In the genomic region with DNA sequence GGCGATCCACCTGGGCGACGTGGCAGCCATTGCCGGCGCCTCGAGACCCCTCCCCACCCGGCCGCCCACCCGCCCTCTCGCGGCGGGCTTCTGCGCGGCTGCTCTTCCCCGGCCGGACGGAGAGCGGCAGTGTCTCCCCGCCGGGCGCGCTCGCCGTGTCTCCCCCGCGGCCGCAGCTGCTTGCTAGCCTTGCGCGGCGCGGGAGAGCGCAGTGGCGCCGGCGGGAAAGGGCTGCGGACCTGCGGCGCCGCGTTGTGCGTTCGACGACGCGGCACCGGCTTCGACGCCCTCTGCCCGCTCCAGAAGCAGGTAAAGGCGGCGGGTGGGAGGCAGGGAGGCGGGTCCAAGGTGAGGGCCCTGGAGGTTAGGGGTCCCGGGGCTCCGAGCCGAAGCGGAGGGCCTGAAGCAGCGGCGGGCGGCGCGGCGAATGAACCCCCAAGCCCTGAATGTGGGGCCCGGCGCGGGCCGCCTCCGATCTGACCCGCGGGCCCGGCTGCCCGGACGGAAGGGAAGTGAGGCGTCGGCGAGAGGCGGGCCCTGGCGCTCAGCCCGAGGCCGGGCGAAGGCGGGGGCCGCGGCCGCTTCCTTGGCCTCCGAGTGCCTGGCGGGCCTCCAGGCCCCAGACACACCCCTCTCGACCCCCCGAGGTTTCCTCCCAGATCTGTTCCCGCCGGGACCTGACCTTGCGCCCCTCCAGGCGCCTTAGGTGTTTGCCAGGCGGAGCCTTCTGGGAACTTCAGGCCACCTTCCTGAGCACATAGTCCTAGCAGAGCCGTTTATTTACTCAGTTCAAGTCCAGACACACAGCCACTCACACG, we compare ENCODE assay signal across 1 cellular context.
TF ChIP-seq lines count a peak whose summit lies in the region.

Gene N4BP2, plus strand, starts transcription at position 129 of the 818 bp plus-strand sequence. CDS start 40,491 bp downstream, outside the sequence.

TF ChIP-seq in K562, 482 proteins besides CTCF, POLR2A, EP300 and RAD21 (continued from another document and continues in another):
- TF ChIP-seq VEZF1 (CRISPR knock-in tag; IDR thresholded peaks at IDR 0.05) (peak; percentile 81), FIP1L1 (IDR thresholded peaks at IDR 0.05; ENCODE audit: low read depth, low read length, poor library complexity, severe bottlenecking) (peak; percentile 97), SMAD4 (CRISPR knock-in tag; conservative IDR thresholded peaks at IDR 0.05) (peak; percentile 67), GATAD2B (IDR thresholded peaks at IDR 0.05; ENCODE audit: borderline replicate concordance) (peak; percentile 84), HOMEZ (CRISPR knock-in tag; IDR thresholded peaks at IDR 0.05) (no peak), ZNF324 (CRISPR knock-in tag; IDR thresholded peaks at IDR 0.05) (no peak), ZNF592 (IDR thresholded peaks at IDR 0.05) (peak; percentile 84), SAFB (IDR thresholded peaks at IDR 0.05; ENCODE audit: borderline replicate concordance, low read depth, low read length) (peak; percentile 22; the same call in 1 of the 2 replicates), ZNF655 (CRISPR knock-in tag; IDR thresholded peaks at IDR 0.05) (no peak), ZC3H4 (CRISPR knock-in tag; IDR thresholded peaks at IDR 0.05; ENCODE audit: borderline replicate concordance) (peak; percentile 80), ZNF274 (IDR thresholded peaks at IDR 0.05; ENCODE audit: borderline replicate concordance, low read depth, low read length) (no peak), TOE1 (IDR thresholded peaks at IDR 0.05; ENCODE audit: borderline replicate concordance) (no peak), TOE1 (CRISPR knock-in tag; IDR thresholded peaks at IDR 0.05; ENCODE audit: borderline replicate concordance, low read depth) (peak; percentile 82; the same call in 1 of the 2 replicates), NR0B1 (IDR thresholded peaks at IDR 0.05; ENCODE audit: partially characterized antibody) (no peak), ARHGAP35 (IDR thresholded peaks at IDR 0.05; ENCODE audit: partially characterized antibody) (no peak), GTF2B (IDR thresholded peaks at IDR 0.05; ENCODE audit: extremely low read depth, insufficient read length) (no peak), PATZ1 (CRISPR knock-in tag; IDR thresholded peaks at IDR 0.05; ENCODE audit: borderline replicate concordance) (no peak), HDGF (IDR thresholded peaks at IDR 0.05) (no peak), HMG20A (CRISPR knock-in tag; conservative IDR thresholded peaks at IDR 0.05) (no peak), ZNF311 (CRISPR knock-in tag; IDR thresholded peaks at IDR 0.05) (no peak), ZNF551 (CRISPR knock-in tag; IDR thresholded peaks at IDR 0.05) (no peak), ZBTB8A (IDR thresholded peaks at IDR 0.05; ENCODE audit: partially characterized antibody) (no peak), NCOA6 (IDR thresholded peaks at IDR 0.05) (peak; percentile 87), NKRF (IDR thresholded peaks at IDR 0.05; ENCODE audit: borderline replicate concordance) (no peak), C11orf30 (IDR thresholded peaks at IDR 0.05; ENCODE audit: low read depth) (no peak), GATAD2A (IDR thresholded peaks at IDR 0.05) (peak; percentile 60; the same call in 1 of the 2 replicates), MCM5 (IDR thresholded peaks at IDR 0.05; ENCODE audit: low read depth) (no peak), ZNF184 (CRISPR knock-in tag; IDR thresholded peaks at IDR 0.05) (no peak), ZNF764 (CRISPR knock-in tag; IDR thresholded peaks at IDR 0.05; ENCODE audit: low read depth) (no peak), ZNF24 (IDR thresholded peaks at IDR 0.05) (0 out of 2 replicates have a peak, but pooled peaks have one; percentile 41), SP2 (IDR thresholded peaks at IDR 0.05; ENCODE audit: extremely low read depth, low read depth, low read length, poor library complexity, severe bottlenecking) (no peak), ETV6 (IDR thresholded peaks at IDR 0.05; ENCODE audit: borderline replicate concordance in 1 of 2, low read depth in 2 of 2, low read length in 1 of 2) (no peak), ETV6 (CRISPR knock-in tag; IDR thresholded peaks at IDR 0.05; ENCODE audit: borderline replicate concordance) (peak; percentile 48; the same call in 1 of the 2 replicates), NFE2 (IDR thresholded peaks at IDR 0.05; ENCODE audit: low read depth) (no peak), BMI1 (IDR thresholded peaks at IDR 0.05; ENCODE audit: low read length) (no peak)
- TF ChIP-seq, protein P1, sequence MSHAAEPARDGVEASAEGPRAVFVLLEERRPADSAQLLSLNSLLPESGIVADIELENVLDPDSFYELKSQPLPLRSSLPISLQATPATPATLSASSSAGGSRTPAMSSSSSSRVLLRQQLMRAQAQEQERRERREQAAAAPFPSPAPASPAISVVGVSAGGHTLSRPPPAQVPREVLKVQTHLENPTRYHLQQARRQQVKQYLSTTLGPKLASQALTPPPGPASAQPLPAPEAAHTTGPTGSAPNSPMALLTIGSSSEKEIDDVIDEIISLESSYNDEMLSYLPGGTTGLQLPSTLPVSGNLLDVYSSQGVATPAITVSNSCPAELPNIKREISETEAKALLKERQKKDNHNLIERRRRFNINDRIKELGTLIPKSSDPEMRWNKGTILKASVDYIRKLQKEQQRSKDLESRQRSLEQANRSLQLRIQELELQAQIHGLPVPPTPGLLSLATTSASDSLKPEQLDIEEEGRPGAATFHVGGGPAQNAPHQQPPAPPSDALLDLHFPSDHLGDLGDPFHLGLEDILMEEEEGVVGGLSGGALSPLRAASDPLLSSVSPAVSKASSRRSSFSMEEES (CRISPR knock-in tag; IDR thresholded peaks at IDR 0.05) = no peak
- TF ChIP-seq, protein P2, sequence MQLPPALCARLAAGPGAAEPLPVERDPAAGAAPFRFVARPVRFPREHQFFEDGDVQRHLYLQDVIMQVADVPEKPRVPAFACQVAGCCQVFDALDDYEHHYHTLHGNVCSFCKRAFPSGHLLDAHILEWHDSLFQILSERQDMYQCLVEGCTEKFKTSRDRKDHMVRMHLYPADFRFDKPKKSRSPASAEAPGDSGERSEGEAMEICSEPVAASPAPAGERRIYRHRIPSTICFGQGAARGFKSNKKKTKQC (CRISPR knock-in tag; IDR thresholded peaks at IDR 0.05) = peak; percentile 97
